In genomic region chr13:95296326-95296939, GRCh38 we compare ENCODE assay signal across 10 cellular contexts. TPM values are rescaled to one million over a fixed set of nuclear protein-coding genes. Genes with fewer than 3 reads are reported as not detected.
DNase-seq lines count a peak whose midpoint lies in the region; ATAC-seq, FAIRE-seq and TF ChIP-seq lines count a peak whose summit lies in the region.
"Had no signal": no experiment of that assay in that cellular context is flagged by ENCODE, and none has a peak within 500 bp of the region (broad histone marks: within the 10 kb centered on the region; RNA-seq: fewer than 3 reads in every experiment).

No MANE protein-coding gene starts in this region.

- H3K9me3 ChIP-seq in MG63 (no peaks in the 10 kb centered on the region), ascending aorta (no peaks in the 10 kb centered on the region)

- no peak for ATAC-seq in GM18519 (IDR thresholded peaks at IDR 0.05; ENCODE audit: low FRiP score, unreplicated experiment)
- ATAC-seq in GM18870 (IDR thresholded peaks at IDR 0.05; ENCODE audit: unreplicated experiment): no peak
- ATAC-seq: T-cell had no signal

- TF ChIP-seq CTCF in ascending aorta (IDR thresholded peaks at IDR 0.05): peak in 2 of 3 experiments; percentile 31 to 48

- H3K27me3 ChIP-seq in MG63 (no peaks in the 10 kb centered on the region), ascending aorta (no peaks in the 10 kb centered on the region)

- H3K27ac ChIP-seq in ascending aorta: no peak overlapping the region

- FAIRE-seq in HTR-8/SVneo (lab: Jason Lieb, UNC): no peak
- FAIRE-seq: A204.1 had no signal

- no peaks in the 10 kb centered on the region for H3K4me1 ChIP-seq in ascending aorta

- H3K4me3 ChIP-seq in MG63 (no peak overlapping the region), ascending aorta (no peak overlapping the region)

- peak; percentile 40 for DNase-seq in DMS 273 (lab: John Stamatoyannopoulos, UW; ENCODE audit: unreplicated experiment)
- DNase-seq in DMS 273 treated with DMSO at 0.1 percent for 48 hours (lab: John Stamatoyannopoulos, UW): no peak
- DNase-seq in MG63: peak; percentile 39
- no peak for DNase-seq in ascending aorta (ENCODE audit: low spot score in 2 of 2)
- DNase-seq in kidney tubule cell (ENCODE audit: low spot score): peak; percentile 62
- DNase-seq in HTR-8/SVneo (ENCODE audit: insufficient read length, low spot score): no peak

- H3K36me3 ChIP-seq in MG63 (peaks cover 6% of the 10 kb centered on the region), ascending aorta (no peaks in the 10 kb centered on the region)

- intact Hi-C loops in ascending aorta (cut with DNase I): loop anchor here (10.0 kb wide), 1 partner anchor 108 kb away; no protein-coding TSS in a partner anchor

RNA-seq across cellular contexts. Expression of gene ABCC4, which starts 4.8 kb away (rescaled TPM):
- total RNA-seq in MG63 (2014; rRNA removed; shearing (Covaris generic); ENCODE audit: low replicate concordance): 9.4 and 11.3 TPM in 2 replicates
- 6.7 TPM for total RNA-seq in ascending aorta

Comparison
In these comparisons a context has a peak if more than half of its experiments do, and no peak if none do; other contexts are left out.
1. DNase-seq: peak in DMS 273 (single experiment), MG63 (single experiment) and kidney tubule cell (single experiment); none in DMS 273 treated with DMSO at 0.1 percent for 48 hours (single experiment), ascending aorta (0 of 2) and HTR-8/SVneo (single experiment).